ENCODE assay signal across 18 cellular contexts in genomic region chr19:39310558-39311311, GRCh38. TPM values are rescaled to one million over a fixed set of nuclear protein-coding genes. Genes with fewer than 3 reads are reported as not detected.
A peak's percentile ranks its signal among the peaks of the same experiment; 100 is the strongest.
DNase-seq lines count a peak whose midpoint lies in the region; TF ChIP-seq lines count a peak whose summit lies in the region.
"Had no signal": no experiment of that assay in that cellular context is flagged by ENCODE, and none has a peak within 500 bp of the region (broad histone marks: within the 10 kb centered on the region; RNA-seq: fewer than 3 reads in every experiment).

No MANE protein-coding gene starts in this region.

- no peak overlapping the region for H2AFZ ChIP-seq in PC-9

- H4K20me1 ChIP-seq in BLaER1 treated with 17β-estradiol and CSF1 and Interleukin-3, amounts not matched to agents 10 nM and 100 nM = peaks cover 0 to 31% (median 7%) of the 10 kb centered on the region in 11 experiments; a peak in 7 of 22 replicates
- H4K20me1 ChIP-seq in PC-9 (ENCODE audit: insufficient read depth) = no peaks in the 10 kb centered on the region

- H3K4me3 ChIP-seq in BLaER1 treated with 17β-estradiol and CSF1 and Interleukin-3, amounts not matched to agents 10 nM and 100 nM = no peak overlapping the region
- H3K4me3 ChIP-seq in HEK293 (ENCODE audit: low read depth, low read length) (no peak overlapping the region), PC-9 (no peak overlapping the region)
- H3K4me3 ChIP-seq: BLaER1 had no signal

- CTCF ChIA-PET in HEK293 (lab: Yijun Ruan, JAX) = interaction anchor here (0.6 to 1.8 kb wide), 10 partner anchors 11 to 1074 kb away, joined by 3 to 16 read pairs (median 4); partner anchors contain the start of gene IFNL1
- CTCF ChIA-PET in activated CD4-positive, alpha-beta memory T cell treated with anti-CD3 and anti-CD28 coated beads, Interleukin-2, amount 10 ng/mL, durations not matched to agents 7 days and 5 days (lab: Charles Lee) = no interaction called here
- CTCF ChIA-PET in PC-9 (lab: Charles Lee) = no interaction called here

- no peaks in the 10 kb centered on the region for H3K9me2 ChIP-seq in PC-9 (ENCODE audit: insufficient read depth)

- no peaks in the 10 kb centered on the region for H3K79me2 ChIP-seq in PC-9 (ENCODE audit: low read depth)

- H3K27ac Mint-ChIP-seq in mesothelial cell of epicardium = peak overlapping the region; percentile 13
- H3K27ac Mint-ChIP-seq in activated CD4-positive, alpha-beta memory T cell treated with anti-CD3 and anti-CD28 coated beads, Interleukin-2, amount 10 ng/mL, durations not matched to agents 7 days and 5 days = no peak overlapping the region

- no peak overlapping the region for H3K27ac ChIP-seq in BLaER1 treated with 17β-estradiol and CSF1 and Interleukin-3, amounts not matched to agents 10 nM and 100 nM
- H3K27ac ChIP-seq in HEK293 (ENCODE audit: extremely low read depth, low read depth, low read length) = no peak overlapping the region
- H3K27ac ChIP-seq in PC-9 = no peak overlapping the region
- H3K27ac ChIP-seq: BLaER1, WERI-Rb-1 had no signal

- H3K36me3 ChIP-seq in BLaER1 treated with 17β-estradiol and CSF1 and Interleukin-3, amounts not matched to agents 10 nM and 100 nM = peaks cover 41 to 91% (median 80%) of the 10 kb centered on the region in 11 experiments
- H3K36me3 ChIP-seq in HEK293 (ENCODE audit: control insufficient read depth in 2 of 2, insufficient read depth in 1 of 2, low read length in 2 of 2) = peaks cover 64 to 68% of the 10 kb centered on the region in 2 experiments
- no peaks in the 10 kb centered on the region for H3K36me3 ChIP-seq in PC-9 (ENCODE audit: low read depth)

- no peaks in the 10 kb centered on the region for H3K9me3 ChIP-seq in BLaER1 treated with 17β-estradiol and CSF1 and Interleukin-3, amounts not matched to agents 10 nM and 100 nM (replicated peaks in 1 of 11)
- H3K9me3 ChIP-seq in HEK293 (ENCODE audit: control insufficient read depth, insufficient read depth, low read depth, low read length) = no peaks in the 10 kb centered on the region
- H3K9me3 ChIP-seq in PC-9 (ENCODE audit: insufficient read depth, low read depth) = no peaks in the 10 kb centered on the region
- H3K9me3 ChIP-seq: BLaER1 had no signal

- H3K36me3 Mint-ChIP-seq in mesothelial cell of epicardium = peaks cover 35% of the 10 kb centered on the region
- peaks cover 42% of the 10 kb centered on the region for H3K36me3 Mint-ChIP-seq in activated CD4-positive, alpha-beta memory T cell treated with anti-CD3 and anti-CD28 coated beads, Interleukin-2, amount 10 ng/mL, durations not matched to agents 7 days and 5 days (ENCODE audit: low read depth)

- H3K27me3 ChIP-seq in BLaER1 treated with 17β-estradiol and CSF1 and Interleukin-3, amounts not matched to agents 10 nM and 100 nM = no peaks in the 10 kb centered on the region
- H3K27me3 ChIP-seq in PC-9 (ENCODE audit: insufficient read depth, low read depth) = no peaks in the 10 kb centered on the region
- H3K27me3 ChIP-seq: BLaER1 had no signal

- TF ChIP-seq CTCF in HEK293 (tag by site-specific recombination; IDR thresholded peaks at IDR 0.05) = no peak
- TF ChIP-seq CTCF in mesothelial cell of epicardium (IDR thresholded peaks at IDR 0.05; ENCODE audit: unreplicated experiment) = no peak
- no peak for TF ChIP-seq CTCF in PC-9 (conservative IDR thresholded peaks at IDR 0.05)

- H3F3A ChIP-seq in PC-9 (ENCODE audit: insufficient read depth, low read depth) = peaks cover 12% of the 10 kb centered on the region; the same call in 1 of the 2 replicates

- peaks cover 37% of the 10 kb centered on the region for H3K27me3 Mint-ChIP-seq in mesothelial cell of epicardium (ENCODE audit: low read depth)
- H3K27me3 Mint-ChIP-seq in activated CD4-positive, alpha-beta memory T cell treated with anti-CD3 and anti-CD28 coated beads, Interleukin-2, amount 10 ng/mL, durations not matched to agents 7 days and 5 days = no peaks in the 10 kb centered on the region
- H3K27me3 Mint-ChIP-seq: stimulated activated naive CD8-positive, alpha-beta T cell treated with anti-CD3 and anti-CD28 coated beads, Interleukin-15, amount 100 ng/mL, for 72 hours had no signal

- peaks cover 29% of the 10 kb centered on the region for H3K4me1 Mint-ChIP-seq in mesothelial cell of epicardium
- H3K4me1 Mint-ChIP-seq in activated CD4-positive, alpha-beta memory T cell treated with anti-CD3 and anti-CD28 coated beads, Interleukin-2, amount 10 ng/mL, durations not matched to agents 7 days and 5 days = no peaks in the 10 kb centered on the region

- H3K4me2 ChIP-seq in BLaER1 treated with 17β-estradiol and CSF1 and Interleukin-3, amounts not matched to agents 10 nM and 100 nM = peak overlapping the region in 7 of 11 experiments; percentile 3 to 50 (median 15); a peak in 7 of 22 replicates
- H3K4me2 ChIP-seq in PC-9 = no peak overlapping the region
- H3K4me2 ChIP-seq: BLaER1 had no signal

- DNase-seq in cerebellar cortex (ENCODE audit: low spot score) = peak; percentile 92
- DNase-seq in mesothelial cell of epicardium (ENCODE audit: low spot score in 2 of 2, unreplicated experiment in 2 of 2) = no peak
- DNase-seq in ureter (ENCODE audit: low spot score) = no peak
- no peak for DNase-seq in activated CD4-positive, alpha-beta memory T cell treated with anti-CD3 and anti-CD28 coated beads, Interleukin-2, amount 10 ng/mL, durations not matched to agents 7 days and 5 days
- DNase-seq in HUDEP-2 (lab: John Stamatoyannopoulos, UW; ENCODE audit: unreplicated experiment in 76 of 76) = no peak
- DNase-seq in PC-9 = no peak
- DNase-seq: activated T-cell treated with anti-CD3 and anti-CD28 coated beads for 4 hours; mesenchymal stem cell; NCI-H146; NCI-H526; SHP77 treated with DMSO at 0.1 percent for 48 hours; stimulated activated CD4-positive, alpha-beta T cell treated with anti-CD3 and anti-CD28 coated beads, Interleukin-4, amount 100 ng/mL, for 4 hours; stimulated activated naive CD8-positive, alpha-beta T cell treated with anti-CD3 and anti-CD28 coated beads, Interleukin-15, amount 100 ng/mL, for 72 hours; WERI-Rb-1 had no signal

- H3K4me3 Mint-ChIP-seq in mesothelial cell of epicardium = no peak overlapping the region
- H3K4me3 Mint-ChIP-seq in activated CD4-positive, alpha-beta memory T cell treated with anti-CD3 and anti-CD28 coated beads, Interleukin-2, amount 10 ng/mL, durations not matched to agents 7 days and 5 days = no peak overlapping the region
- H3K4me3 Mint-ChIP-seq: stimulated activated naive CD8-positive, alpha-beta T cell treated with anti-CD3 and anti-CD28 coated beads, Interleukin-15, amount 100 ng/mL, for 72 hours had no signal

- H3K4me1 ChIP-seq in BLaER1 treated with 17β-estradiol and CSF1 and Interleukin-3, amounts not matched to agents 10 nM and 100 nM = peaks cover 0 to 19% (median 14%) of the 10 kb centered on the region in 10 experiments; a peak in 16 of 20 replicates
- H3K4me1 ChIP-seq in HEK293 (ENCODE audit: control insufficient read depth, insufficient read depth, low read length) (peaks cover 13% of the 10 kb centered on the region), PC-9 (replicated peaks; ENCODE audit: insufficient read depth) (no peaks in the 10 kb centered on the region)

- H3K9me3 Mint-ChIP-seq in mesothelial cell of epicardium = no peaks in the 10 kb centered on the region
- H3K9me3 Mint-ChIP-seq in activated CD4-positive, alpha-beta memory T cell treated with anti-CD3 and anti-CD28 coated beads, Interleukin-2, amount 10 ng/mL, durations not matched to agents 7 days and 5 days = no peaks in the 10 kb centered on the region
- H3K9me3 Mint-ChIP-seq: stimulated activated naive CD8-positive, alpha-beta T cell treated with anti-CD3 and anti-CD28 coated beads, Interleukin-15, amount 100 ng/mL, for 72 hours had no signal

- H3K9ac ChIP-seq in BLaER1 treated with 17β-estradiol and CSF1 and Interleukin-3, amounts not matched to agents 10 nM and 100 nM = no peak overlapping the region
- H3K9ac ChIP-seq: BLaER1 had no signal

- POLR2A ChIA-PET in HEK293 (lab: Yijun Ruan, JAX) (interaction anchor here (0.6 to 1.1 kb wide), 6 partner anchors 10 to 125 kb away, joined by 3 read pairs; partner anchors contain the start of genes LRFN1, RPS16 and SAMD4B), PC-9 (lab: Charles Lee; ENCODE audit: unreplicated experiment) (no interaction called here)
- POLR2A ChIA-PET in activated CD4-positive, alpha-beta memory T cell treated with anti-CD3 and anti-CD28 coated beads, Interleukin-2, amount 10 ng/mL, durations not matched to agents 7 days and 5 days (lab: Charles Lee) = no interaction called here

- intact Hi-C loops in PC-9 (cut with micrococcal nuclease; ENCODE audit: unreplicated experiment) = no loop called here

- no TSS peak for BruUV-seq in PC-9 (replicated peaks; lab: Mats Ljungman, UMichigan)

TF ChIP-seq in HEK293, 187 proteins besides CTCF, POLR2A, EP300 and RAD21 (continues in another document):
- TF ChIP-seq ZFP69B (tag by site-specific recombination; IDR thresholded peaks at IDR 0.05) (peak; percentile 76), ZNF202 (tag by site-specific recombination; IDR thresholded peaks at IDR 0.05; ENCODE audit: borderline replicate concordance) (no peak), EGR2 (tag by site-specific recombination; IDR thresholded peaks at IDR 0.05; ENCODE audit: low read depth) (peak; percentile 100), ZNF24 (tag by site-specific recombination; IDR thresholded peaks at IDR 0.05) (0 out of 2 replicates have a peak, but pooled peaks have one; percentile 10), ZXDB (tag by site-specific recombination; IDR thresholded peaks at IDR 0.05) (peak; percentile 85)

RNA-seq across cellular contexts. Expression of gene LRFN1, which starts 9.9 kb away (rescaled TPM):
- 19.1 to 20.6 TPM (median 20.4 TPM) in 3 replicates for total RNA-seq in mesothelial cell of epicardium
- total RNA-seq in ureter = 1.7 TPM
- total RNA-seq in activated CD4-positive, alpha-beta memory T cell treated with anti-CD3 and anti-CD28 coated beads, Interleukin-2, amount 10 ng/mL, durations not matched to agents 7 days and 5 days = 1 to 10 TPM; 9.2 to 9.3 TPM
- 2.3 and 4.0 TPM in 2 replicates for total RNA-seq in PC-9 (2021)

RNA-seq across cellular contexts. Expression of gene IFNL1, which starts 14.5 kb away (rescaled TPM):
- not detected in 3 replicates for total RNA-seq in mesothelial cell of epicardium
- not detected for total RNA-seq in ureter
- under 1 TPM; 0.38 to 0.43 TPM for total RNA-seq in activated CD4-positive, alpha-beta memory T cell treated with anti-CD3 and anti-CD28 coated beads, Interleukin-2, amount 10 ng/mL, durations not matched to agents 7 days and 5 days
- total RNA-seq in PC-9 (2021) = not detected in 2 replicates
- total RNA-seq: renal cortical epithelial cell had no signal

RNA-seq across cellular contexts. Expression of gene GMFG, which starts 25.1 kb away (rescaled TPM):
- not detected in 3 replicates for total RNA-seq in mesothelial cell of epicardium
- total RNA-seq in ureter = 22.3 TPM
- 100 to 1,000 TPM; 705 to 721 TPM for total RNA-seq in activated CD4-positive, alpha-beta memory T cell treated with anti-CD3 and anti-CD28 coated beads, Interleukin-2, amount 10 ng/mL, durations not matched to agents 7 days and 5 days
- 0.78 TPM in 1 of 2 replicates, not detected in the other for total RNA-seq in PC-9 (2021)
- total RNA-seq: renal cortical epithelial cell had no signal

RNA-seq across cellular contexts. Expression of gene SAMD4B, which starts 31.5 kb away (rescaled TPM):
- total RNA-seq in mesothelial cell of epicardium (128 to 143 TPM (median 133 TPM) in 3 replicates), ureter (104 TPM), PC-9 (2021) (152 and 163 TPM in 2 replicates)
- total RNA-seq in activated CD4-positive, alpha-beta memory T cell treated with anti-CD3 and anti-CD28 coated beads, Interleukin-2, amount 10 ng/mL, durations not matched to agents 7 days and 5 days = 10 to 100 TPM; 53.9 to 54.8 TPM

RNA-seq across cellular contexts. Expression of gene IFNL2, which starts 42.5 kb away (rescaled TPM):
- not detected in 3 replicates for total RNA-seq in mesothelial cell of epicardium
- not detected for total RNA-seq in ureter
- total RNA-seq in activated CD4-positive, alpha-beta memory T cell treated with anti-CD3 and anti-CD28 coated beads, Interleukin-2, amount 10 ng/mL, durations not matched to agents 7 days and 5 days = not detected
- not detected in 2 replicates for total RNA-seq in PC-9 (2021)
- total RNA-seq: renal cortical epithelial cell had no signal

Comparison
In these comparisons a context has a peak if more than half of its experiments do, and no peak if none do; other contexts are left out.
1. RNA of gene GMFG, which starts 25.1 kb away (total RNA-seq): 705 to 721 TPM in activated CD4-positive, alpha-beta memory T cell treated with anti-CD3 and anti-CD28 coated beads, Interleukin-2, amount 10 ng/mL, durations not matched to agents 7 days and 5 days; 22.3 TPM in ureter (single experiment), not detected in mesothelial cell of epicardium and 0.78 TPM in PC-9; every median in the first group is over 10 times any median in the second.